Comparison of ENCODE assay signal across 8 cellular contexts in the genomic region with DNA sequence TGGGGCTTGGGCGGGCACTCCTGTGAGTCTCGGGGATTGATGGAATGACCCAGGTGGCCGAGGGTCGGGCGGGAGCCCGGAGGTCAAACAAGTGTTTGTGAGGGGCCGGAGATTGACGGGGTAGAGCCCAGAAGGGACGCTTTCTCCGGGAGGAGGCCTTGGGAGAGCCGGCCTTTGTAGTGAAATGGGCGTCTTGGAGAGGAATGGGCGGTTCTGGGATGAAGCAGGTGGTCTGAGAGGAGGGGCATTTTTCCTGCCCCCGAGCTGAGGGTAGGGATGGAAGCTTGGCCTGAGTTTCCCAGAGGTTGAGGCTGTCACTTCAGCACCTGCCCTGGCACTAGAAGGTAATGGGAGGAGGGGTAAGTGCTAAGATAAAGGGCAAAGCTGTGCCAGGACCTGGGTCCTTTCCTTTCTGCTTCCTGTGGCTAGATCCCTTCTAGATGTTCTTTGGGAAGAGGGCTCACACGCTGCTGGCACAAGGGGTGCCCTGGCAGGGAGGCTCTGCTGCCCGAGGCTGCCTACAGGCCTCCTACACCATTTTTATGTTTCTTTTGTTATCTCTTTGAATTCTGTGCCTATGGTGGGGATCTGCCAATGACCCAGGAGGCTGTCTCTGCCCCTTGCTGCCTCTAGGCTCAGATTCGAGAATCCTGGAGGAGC. TPM values are rescaled to one million over a fixed set of nuclear protein-coding genes. Genes with fewer than 3 reads are reported as not detected.
DNase-seq lines count a peak whose midpoint lies in the region; ATAC-seq and TF ChIP-seq lines count a peak whose summit lies in the region.

No MANE protein-coding gene starts in this region.

- intact Hi-C loops in prostate gland (cut with DNase I): no loop called here

- 23% methylated on average over 17 of the region's 17 CpGs for WGBS in prostate gland

- TF ChIP-seq CTCF in Peyer's patch (IDR thresholded peaks at IDR 0.05) (no peak), fibroblast of mammary gland (conservative IDR thresholded peaks at IDR 0.05; ENCODE audit: control insufficient read depth, insufficient read depth, low read depth, low read length) (no peak), prostate gland (IDR thresholded peaks at IDR 0.05) (no peak)

- H3K9me3 ChIP-seq in Peyer's patch: no peaks in the 10 kb centered on the region
- H3K9me3 ChIP-seq in prostate gland: no peaks in the 10 kb centered on the region

- peaks cover 0 to 15% (median 6%) of the 10 kb centered on the region in 4 donors for H3K4me1 ChIP-seq in Peyer's patch
- no peaks in the 10 kb centered on the region for H3K4me1 ChIP-seq in prostate gland (replicated peaks)

- TF ChIP-seq POLR2A in Peyer's patch (IDR thresholded peaks at IDR 0.05) (no peak), prostate gland (IDR thresholded peaks at IDR 0.05) (no peak)

- H3K36me3 ChIP-seq in Peyer's patch (no peaks in the 10 kb centered on the region), prostate gland (no peaks in the 10 kb centered on the region)

- H3K27me3 ChIP-seq in Peyer's patch (peaks cover 0 to 14% of the 10 kb centered on the region in 2 donors), prostate gland (replicated peaks; ENCODE audit: insufficient read depth) (no peaks in the 10 kb centered on the region)

- H3K4me3 ChIP-seq in Peyer's patch (peak overlapping the region; percentile 33 to 63 (median 58)), fibroblast of mammary gland (ENCODE audit: control insufficient read depth, low read depth, low read length) (peak overlapping the region; percentile 12), prostate gland (peak overlapping the region; percentile 38 to 48)

- H3K27ac ChIP-seq in Peyer's patch: no peak overlapping the region
- no peak overlapping the region for H3K27ac ChIP-seq in prostate gland

- DNase-seq in DMS79 (lab: John Stamatoyannopoulos, UW) (peak; percentile 27), Peyer's patch (no peak), fibroblast of mammary gland (ENCODE audit: low read depth) (no peak), prostate gland (ENCODE audit: low spot score) (no peak)
- no peak for DNase-seq in activated CD4-positive, CD25-positive, alpha-beta regulatory T cell (lab: John Stamatoyannopoulos, UW)
- no peak for DNase-seq in effector CD8-positive, alpha-beta T cell (lab: John Stamatoyannopoulos, UW)

- ATAC-seq in HG02884 (IDR thresholded peaks at IDR 0.05; ENCODE audit: unreplicated experiment) (no peak), GM21423 (IDR thresholded peaks at IDR 0.05; ENCODE audit: unreplicated experiment) (no peak)

RNA-seq across cellular contexts. Expression of a gene that starts 56.1 kb away (rescaled TPM):
- total RNA-seq in Peyer's patch (100 to 1,000 TPM; 192 to 562 (median 213) TPM), prostate gland (100 to 1,000 TPM; 310 to 473 TPM)
